21 cellular contexts compared by ENCODE assay signal in the genomic region with DNA sequence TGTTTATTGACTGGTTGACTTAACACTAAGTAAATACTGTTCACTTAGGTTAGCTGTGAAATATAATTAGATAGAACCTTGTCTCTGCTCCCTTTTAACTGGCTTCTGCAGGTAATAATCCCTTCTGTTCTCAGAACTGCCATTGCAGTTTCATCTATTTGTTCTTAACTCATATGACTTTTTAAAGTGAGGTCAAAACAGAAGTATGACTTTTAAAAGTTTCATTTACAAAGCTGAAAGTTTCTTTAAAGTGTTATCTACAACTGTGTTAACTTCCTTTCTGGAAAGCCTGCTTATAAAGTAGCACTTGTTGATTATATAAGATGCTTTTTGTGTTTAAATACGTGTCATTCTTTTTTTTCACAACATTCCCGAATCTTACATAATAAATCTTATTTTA.
"Had no signal": no experiment of that assay in that cellular context is flagged by ENCODE, and none has a peak within 500 bp of the region (broad histone marks: within the 10 kb centered on the region; RNA-seq: fewer than 3 reads in every experiment).

No MANE protein-coding gene starts in this region.

- H3K27ac Mint-ChIP-seq: mesothelial cell of epicardium; nephron; T-helper 1 cell treated with Interleukin-12 subunit alpha and Interleukin-12 subunit beta and Interleukin-4 antibody, amounts not matched to agents 30 μg/mL and 1 μg/mL, for 36 hours had no signal

- FAIRE-seq: astrocyte, urothelium cell line had no signal

- H3K9me3 ChIP-seq: left ventricle myocardium inferior, right lobe of liver, stomach, suprapubic skin, tibial nerve had no signal

- ATAC-seq: foreskin keratinocyte, right lobe of liver had no signal

- H3K4me3 ChIP-seq: left ventricle myocardium inferior, right lobe of liver, skin epidermis, stomach, suprapubic skin, tibial nerve had no signal

- H3K4me1 Mint-ChIP-seq: mesothelial cell of epicardium, nephron had no signal

- H3K9me3 Mint-ChIP-seq: activated naive CD4-positive, alpha-beta T cell treated with anti-CD3 and anti-CD28 coated beads, Interleukin-2, amount 50 U/mL, for 72 hours; mesothelial cell of epicardium; nephron had no signal

- H3K4me1 ChIP-seq: foreskin keratinocyte, left ventricle myocardium inferior, right lobe of liver, suprapubic skin, tibial nerve had no signal

- H3K4me3 Mint-ChIP-seq: mesothelial cell of epicardium; nephron; T-helper 1 cell treated with Interleukin-12 subunit alpha and Interleukin-12 subunit beta and Interleukin-4 antibody, amounts not matched to agents 30 μg/mL and 1 μg/mL, for 36 hours had no signal

- DNase-seq: activated CD4-positive, alpha-beta T cell treated with anti-CD3 and anti-CD28 coated beads, Interleukin-2, amount 50 U/mL, for 1 hour; central memory CD4-positive, alpha-beta T cell; dermis blood vessel endothelial cell; effector CD8-positive, alpha-beta T cell; kidney glomerular epithelial cell; left ventricle myocardium inferior; occipital lobe; posterior cingulate gyrus; right lobe of liver; stimulated activated CD4-positive, alpha-beta T cell treated with anti-CD3 and anti-CD28 coated beads, Interleukin-1b, Interleukin-23, amount 100 ng/mL, for 48 hours; stomach had no signal

- H3K27ac ChIP-seq: foreskin keratinocyte, left ventricle myocardium inferior, right lobe of liver, skin epidermis, stomach, suprapubic skin, tibial nerve had no signal

- H3K27me3 ChIP-seq: foreskin keratinocyte, right lobe of liver, stomach, suprapubic skin, tibial nerve had no signal
